ENCODE assay signal across 15 cellular contexts in genomic region chr11:22458141-22458540, GRCh38.
"Had no signal": no experiment of that assay in that cellular context is flagged by ENCODE, and none has a peak within 500 bp of the region (broad histone marks: within the 10 kb centered on the region; RNA-seq: fewer than 3 reads in every experiment).

No MANE protein-coding gene starts in this region.

- H3K27me3 ChIP-seq: brain microvascular endothelial cell, left lung had no signal

- DNase-seq: activated gamma-delta T cell treated with Interleukin-2 at 50 U/mL for 16 hours; activated T-cell treated with anti-CD3 and anti-CD28 coated beads, Interleukin-2, amount 50 U/mL, for 1 hour; anterior cingulate cortex; brain microvascular endothelial cell; caudate nucleus; dermis blood vessel endothelial cell; effector CD8-positive, alpha-beta T cell; foreskin melanocyte; left lung; midbrain; stimulated activated CD4-positive, alpha-beta T cell treated with anti-CD3 and anti-CD28 coated beads, Interleukin-4, amount 100 ng/mL, for 24 hours; stimulated activated naive CD8-positive, alpha-beta T cell treated with anti-CD3 and anti-CD28 coated beads, Interleukin-15, Interleukin-2, amounts not matched to agents 100 U/mL and 50 U/mL, for 24 hours; T-helper 1 cell; T-helper 9 cell had no signal

- H3K27ac ChIP-seq: brain microvascular endothelial cell, left lung had no signal

- H3K4me1 ChIP-seq: left lung had no signal

- H3K9me3 ChIP-seq: left lung had no signal

- H3K36me3 ChIP-seq: brain microvascular endothelial cell, left lung had no signal

- ATAC-seq: left lung; stimulated activated naive CD8-positive, alpha-beta T cell treated with anti-CD3 and anti-CD28 coated beads, Interleukin-15, Interleukin-2, amounts not matched to agents 100 U/mL and 50 U/mL, for 24 hours; WTC11 had no signal

- H3K4me3 ChIP-seq: left lung had no signal
